Comparison of ENCODE assay signal across 8 cellular contexts in genomic region chr3:143001369-143002082, GRCh38. TPM values are rescaled to one million over a fixed set of nuclear protein-coding genes. Genes with fewer than 3 reads are reported as not detected.
A peak's percentile ranks its signal among the peaks of the same experiment; 100 is the strongest.
DNase-seq lines count a peak whose midpoint lies in the region; ATAC-seq, FAIRE-seq and TF ChIP-seq lines count a peak whose summit lies in the region.

U2SURP (plus strand) TSS chr3:143001570; CDS start chr3:143001629, 59 bp downstream.

- no peaks in the 10 kb centered on the region for H3K9me3 ChIP-seq in HepG2 (ENCODE audit: low read length)

- peak within 1 kb of the TSS; percentile 92 for H3K4me2 ChIP-seq in HepG2 (ENCODE audit: low read depth, low read length)

- in situ Hi-C loops in HepG2 (cut with HindIII; ENCODE audit: extremely low pct_ligation_motif_present, low pct_unique_long_range_greater_than_20kb), result no loop called here

- POLR2A ChIA-PET in HepG2 (lab: Yijun Ruan, JAX), result interaction anchor here (0.7 to 2.6 kb wide), 19 partner anchors 9 to 423 kb away, joined by 3 to 17 read pairs (median 4); partner anchors contain the start of genes ATR, PLS1 and TRPC1

- H4K20me1 ChIP-seq in HepG2 (ENCODE audit: insufficient read depth, low read length), result peaks cover 39% of the 10 kb centered on the region

- TF ChIP-seq CTCF in C4-2B (conservative IDR thresholded peaks at IDR 0.05) (no peak), HepG2 (CRISPR knock-in tag; IDR thresholded peaks at IDR 0.05) (no peak)

- peak within 1 kb of the TSS; percentile 55 for H2AFZ ChIP-seq in HepG2 (ENCODE audit: low read length)

- CTCF ChIA-PET in HepG2 (lab: Yijun Ruan, JAX; ENCODE audit: low intra/inter-chr PET ratio, low total read pairs), result no interaction called here

- TF ChIP-seq POLR2A in HepG2 (IDR thresholded peaks at IDR 0.05; ENCODE audit: insufficient read depth in 1 of 2, low read depth in 2 of 2, low read length in 2 of 2), result peak; percentile 95

- peak; percentile 68 for FAIRE-seq in HepG2 (lab: Jason Lieb, UNC)

- DNase-seq in NCI-H774 (lab: John Stamatoyannopoulos, UW), result peak; percentile 97
- peak; percentile 87 to 88 for DNase-seq in activated CD4-positive, alpha-beta T cell treated with anti-CD3 and anti-CD28 coated beads, Interleukin-2, amount 50 U/mL, for 4 hours
- DNase-seq in dermis blood vessel endothelial cell, result peak; percentile 98
- peak; percentile 96 for DNase-seq in HepG2 (ENCODE audit: low spot score)
- peak; percentile 89 for DNase-seq in stimulated activated CD4-positive, alpha-beta T cell treated with anti-CD3 and anti-CD28 coated beads, Interleukin-4, amount 100 ng/mL, for 1 hour

- BruUV-seq in HepG2 (replicated peaks; lab: Mats Ljungman, UMichigan), result TSS peak; percentile 73

- no peaks in the 10 kb centered on the region; a peak in 1 of 5 replicates for H3K27me3 ChIP-seq in HepG2 (ENCODE audit: control insufficient read depth in 1 of 2, insufficient read depth in 2 of 2, low read length in 2 of 2)

- 2% methylated on average over 18 of the region's 55 CpGs for WGBS in HepG2 (ENCODE audit: low lambda C conversion rate)

- 0 out of 2 replicates have a peak, but pooled peaks have one; percentile 40 for TF ChIP-seq RAD21 in HepG2 (CRISPR knock-in tag; IDR thresholded peaks at IDR 0.05)

- peak; percentile 86 for ATAC-seq in GM19395 (IDR thresholded peaks at IDR 0.05; ENCODE audit: unreplicated experiment)
- peak; percentile 82 for ATAC-seq in HG03565 (IDR thresholded peaks at IDR 0.05; ENCODE audit: unreplicated experiment)
- peak; percentile 85 for ATAC-seq in HepG2

- H3K79me2 ChIP-seq in HepG2 (ENCODE audit: insufficient read depth, low read length), result peaks cover 60% of the 10 kb centered on the region

- TF ChIP-seq EP300 in HepG2 (IDR thresholded peaks at IDR 0.05; ENCODE audit: low read depth in 2 of 2, low read length in 2 of 2) (peak; percentile 64 to 80; a peak in 3 of 4 replicates), HepG2 (CRISPR knock-in tag; IDR thresholded peaks at IDR 0.05; ENCODE audit: borderline replicate concordance) (peak; percentile 50; the same call in 1 of the 2 replicates)

- H3K27ac ChIP-seq in C4-2B (peak within 1 kb of the TSS; percentile 83), HepG2 (ENCODE audit: extremely low read length, insufficient read depth, low read length) (peak within 1 kb of the TSS; percentile 89)

- peaks cover 60% of the 10 kb centered on the region for H3K4me1 ChIP-seq in HepG2 (ENCODE audit: insufficient read depth, low read length)

- H3K4me3 ChIP-seq in HepG2 (replicated peaks in 1 of 3; ENCODE audit: insufficient read depth in 1 of 3, low read depth in 2 of 3, low read length in 3 of 3), result peak within 1 kb of the TSS; percentile 87 to 92 (median 90)

- intact Hi-C loops in HepG2 (cut with micrococcal nuclease; ENCODE audit: unreplicated experiment), result loop anchor here (2.0 to 5.0 kb wide), 2 partner anchors 279 to 415 kb away; partner anchors contain the start of gene TRPC1

- no peaks in the 10 kb centered on the region for H3K36me3 ChIP-seq in HepG2 (replicated peaks in 1 of 2; ENCODE audit: control insufficient read depth in 1 of 2, insufficient read depth in 2 of 2, low read length in 2 of 2)

- H3K9ac ChIP-seq in HepG2 (ENCODE audit: insufficient read depth, low read depth, low read length), result peak within 1 kb of the TSS; percentile 94

TF ChIP-seq in HepG2, 621 proteins besides CTCF, POLR2A, EP300 and RAD21 (continues in another document):
- TF ChIP-seq RFXAP (CRISPR knock-in tag; IDR thresholded peaks at IDR 0.05; ENCODE audit: borderline replicate concordance) (peak; percentile 37), ZNF563 (CRISPR knock-in tag; IDR thresholded peaks at IDR 0.05) (peak; percentile 66; the same call in 1 of the 2 replicates), ZNF430 (CRISPR knock-in tag; IDR thresholded peaks at IDR 0.05) (peak; percentile 97), ZNF775 (CRISPR knock-in tag; IDR thresholded peaks at IDR 0.05; ENCODE audit: borderline replicate concordance) (peak; percentile 82), ZNF652 (CRISPR knock-in tag; IDR thresholded peaks at IDR 0.05; ENCODE audit: borderline replicate concordance, low read depth) (peak; percentile 43; the same call in 1 of the 2 replicates), PHF8 (CRISPR knock-in tag; IDR thresholded peaks at IDR 0.05) (peak; percentile 98), MYPOP (CRISPR knock-in tag; IDR thresholded peaks at IDR 0.05) (peak; percentile 91), ELK4 (CRISPR knock-in tag; IDR thresholded peaks at IDR 0.05; ENCODE audit: borderline replicate concordance) (no peak; the same call in 1 of the 2 replicates), TBX2 (CRISPR knock-in tag; IDR thresholded peaks at IDR 0.05; ENCODE audit: borderline replicate concordance) (peak; percentile 55), ZNF574 (CRISPR knock-in tag; IDR thresholded peaks at IDR 0.05) (peak; percentile 91)

RNA-seq across cellular contexts. Expression of gene U2SURP, which starts in this region (rescaled TPM):
- total RNA-seq in dermis blood vessel endothelial cell (52.8 and 57.8 TPM in 2 replicates), HepG2 (2016; rRNA removed; fragmentation: Illumina TruSeq; extraction: Trizol) (173 and 250 TPM in 2 replicates)
- total RNA-seq in HepG2 (2016; cell fraction: cytosol; rRNA removed; fragmentation: Illumina TruSeq; extraction: Trizol; ENCODE audit: low read depth), result 14.1 and 18.4 TPM in 2 replicates
- 173 and 234 TPM in 2 replicates for total RNA-seq in HepG2 (2016; cell fraction: insoluble cytoplasmic fraction; rRNA removed; fragmentation: Illumina TruSeq; extraction: Trizol)
- total RNA-seq in HepG2 (2016; cell fraction: membrane; rRNA removed; fragmentation: Illumina TruSeq; extraction: Trizol), result 38.5 and 45.7 TPM in 2 replicates
- 249 and 251 TPM in 2 replicates for total RNA-seq in HepG2 (2016; cell fraction: nucleus; rRNA removed; fragmentation: Illumina TruSeq; extraction: Trizol)
- polyA plus RNA-seq in HepG2 (2011; rRNA removed), result 41.3 and 55.9 TPM in 2 replicates
- polyA plus RNA-seq in HepG2 (2011; cell fraction: cytosol; rRNA removed), result 8.6 and 12.8 TPM in 2 replicates
- polyA plus RNA-seq in HepG2 (2011; cell fraction: nucleus; rRNA removed), result 39.7 and 59.0 TPM in 2 replicates
- polyA plus RNA-seq in HepG2 (2012), result 63.0 and 109 TPM in 2 replicates
- polyA plus RNA-seq in HepG2 (2016; cell fraction: cytosol; fragmentation: Illumina TruSeq; extraction: Trizol; ENCODE audit: low read depth), result 3.4 and 3.6 TPM in 2 replicates
- polyA plus RNA-seq in HepG2 (2016; cell fraction: insoluble cytoplasmic fraction; fragmentation: Illumina TruSeq; extraction: Trizol; ENCODE audit: low read depth), result 156 and 157 TPM in 2 replicates
- 9.2 and 11.6 TPM in 2 replicates for polyA plus RNA-seq in HepG2 (2016; cell fraction: membrane; fragmentation: Illumina TruSeq; extraction: Trizol; ENCODE audit: low read depth)
- 227 and 232 TPM in 2 replicates for polyA plus RNA-seq in HepG2 (2016; cell fraction: nucleus; fragmentation: Illumina TruSeq; extraction: Trizol; ENCODE audit: insufficient read depth, low read depth)
- 58.3 and 119 TPM in 2 replicates for polyA minus RNA-seq in HepG2 (2011; rRNA and poly(A)+ RNA removed; ENCODE audit: low replicate concordance)
- polyA minus RNA-seq in HepG2 (2011; cell fraction: cytosol; rRNA and poly(A)+ RNA removed), result 33.5 and 35.1 TPM in 2 replicates
- polyA minus RNA-seq in HepG2 (2011; cell fraction: nucleus; rRNA and poly(A)+ RNA removed), result 254 and 272 TPM in 2 replicates

Comparison
In these comparisons a context has a peak if more than half of its experiments do, and no peak if none do; other contexts are left out.
1. Peak in every context shown above with its lines: DNase-seq, ATAC-seq, H3K4me3 ChIP-seq and H3K27ac ChIP-seq.